ENCODE assay signal across 8 cellular contexts in genomic region chr7:7181519-7182155, GRCh38. TPM values are rescaled to one million over a fixed set of nuclear protein-coding genes. Genes with fewer than 3 reads are reported as not detected.
DNase-seq lines count a peak whose midpoint lies in the region; ATAC-seq and TF ChIP-seq lines count a peak whose summit lies in the region.

No MANE protein-coding gene starts in this region.

- H3K36me3 ChIP-seq in thyroid gland = no peaks in the 10 kb centered on the region

- peaks cover 4 to 15% of the 10 kb centered on the region in 2 donors for H3K4me1 ChIP-seq in thyroid gland

- CTCF ChIA-PET in activated CD8-positive, alpha-beta T cell treated with anti-CD3 and anti-CD28 coated beads for 36 hours (lab: Charles Lee) = interaction anchor here (0.7 to 1.7 kb wide), 8 partner anchors 14 to 387 kb away, joined by 3 to 6 read pairs (median 3); no protein-coding TSS in a partner anchor

- peak overlapping the region; percentile 99 for H3K27ac Mint-ChIP-seq in activated CD8-positive, alpha-beta T cell treated with anti-CD3 and anti-CD28 coated beads for 36 hours

- no peaks in the 10 kb centered on the region for H3K9me3 Mint-ChIP-seq in activated CD8-positive, alpha-beta T cell treated with anti-CD3 and anti-CD28 coated beads for 36 hours

- DNase-seq in AG09309 (ENCODE audit: low read depth) (no peak), NCI-H510A treated with DMSO at 0.1 percent for 48 hours (lab: John Stamatoyannopoulos, UW) (peak; percentile 83), erythroblast (lab: John Stamatoyannopoulos, UW) (peak; percentile 84 to 86), myocyte (ENCODE audit: low read depth) (peak; percentile 88), thyroid gland (peak; percentile 32)
- peak; percentile 49 for DNase-seq in activated CD8-positive, alpha-beta T cell treated with anti-CD3 and anti-CD28 coated beads for 36 hours

- H3K4me1 Mint-ChIP-seq in activated CD8-positive, alpha-beta T cell treated with anti-CD3 and anti-CD28 coated beads for 36 hours (ENCODE audit: low read depth) = peaks cover 26% of the 10 kb centered on the region

- H3K27me3 Mint-ChIP-seq in activated CD8-positive, alpha-beta T cell treated with anti-CD3 and anti-CD28 coated beads for 36 hours = no peaks in the 10 kb centered on the region

- no peaks in the 10 kb centered on the region for H3K9me3 ChIP-seq in thyroid gland

- peak overlapping the region; percentile 65 to 96 (median 72) for H3K27ac ChIP-seq in thyroid gland

- 1 to 5% methylated on average over 12 of the region's 12 CpGs for WGBS in thyroid gland, 2 donors

- H3K4me3 Mint-ChIP-seq in activated CD8-positive, alpha-beta T cell treated with anti-CD3 and anti-CD28 coated beads for 36 hours = peak overlapping the region; percentile 90

- peaks cover 8% of the 10 kb centered on the region for H3K36me3 Mint-ChIP-seq in activated CD8-positive, alpha-beta T cell treated with anti-CD3 and anti-CD28 coated beads for 36 hours (ENCODE audit: low read depth)

- ATAC-seq in GM18868 (IDR thresholded peaks at IDR 0.05; ENCODE audit: unreplicated experiment) (peak; percentile 42), HG03095 (IDR thresholded peaks at IDR 0.05; ENCODE audit: unreplicated experiment) (peak; percentile 38)
- ATAC-seq in activated CD8-positive, alpha-beta T cell treated with anti-CD3 and anti-CD28 coated beads for 36 hours = peak; percentile 29

- peak overlapping the region; percentile 59 for H3K4me3 ChIP-seq in AG09309 (ENCODE audit: control insufficient read depth, low read depth, low read length)
- H3K4me3 ChIP-seq in thyroid gland (replicated peaks in 1 of 3) = peak overlapping the region in 2 of 3 donors; percentile 20 to 68

- H3K27me3 ChIP-seq in thyroid gland = no peaks in the 10 kb centered on the region

- POLR2A ChIA-PET in activated CD8-positive, alpha-beta T cell treated with anti-CD3 and anti-CD28 coated beads for 36 hours (lab: Charles Lee) = interaction anchor here (0.8 to 2.9 kb wide), 13 partner anchors 8 to 459 kb away, joined by 3 to 10 read pairs (median 4); partner anchors contain the start of gene UMAD1

- intact Hi-C loops in activated CD8-positive, alpha-beta T cell treated with anti-CD3 and anti-CD28 coated beads for 36 hours (cut with micrococcal nuclease) = loop anchor here (5.0 kb wide), 3 partner anchors 74 to 386 kb away; partner anchors contain the start of gene MIOS
- intact Hi-C loops in thyroid gland (cut with DNase I) = loop anchor here (5.0 kb wide), 1 partner anchor 79 kb away; no protein-coding TSS in a partner anchor

- TF ChIP-seq POLR2A in erythroblast (IDR thresholded peaks at IDR 0.05; ENCODE audit: low read length) (no peak), thyroid gland (IDR thresholded peaks at IDR 0.05) (no peak)

- no peak for TF ChIP-seq CTCF in AG09309 (IDR thresholded peaks at IDR 0.05; ENCODE audit: control insufficient read depth, insufficient read depth, low read depth, low read length, missing control alignments)
- TF ChIP-seq CTCF in activated CD8-positive, alpha-beta T cell treated with anti-CD3 and anti-CD28 coated beads for 36 hours (IDR thresholded peaks at IDR 0.05) = peak; percentile 2
- TF ChIP-seq CTCF in thyroid gland (IDR thresholded peaks at IDR 0.05) = no peak

RNA-seq across cellular contexts. Expression of gene C1GALT1, which starts 0.7 kb away (rescaled TPM):
- total RNA-seq in activated CD8-positive, alpha-beta T cell treated with anti-CD3 and anti-CD28 coated beads for 36 hours = 10 to 100 TPM; 39.0 to 39.5 TPM
- total RNA-seq in myocyte = 164 and 171 TPM in 2 replicates
- 28.3 TPM for polyA plus RNA-seq in myocyte (2012)
- 10 to 100 TPM; 42.9 to 99.9 (median 54.6) TPM for total RNA-seq in thyroid gland
